ENCODE assay signal across 21 cellular contexts in the genomic region with DNA sequence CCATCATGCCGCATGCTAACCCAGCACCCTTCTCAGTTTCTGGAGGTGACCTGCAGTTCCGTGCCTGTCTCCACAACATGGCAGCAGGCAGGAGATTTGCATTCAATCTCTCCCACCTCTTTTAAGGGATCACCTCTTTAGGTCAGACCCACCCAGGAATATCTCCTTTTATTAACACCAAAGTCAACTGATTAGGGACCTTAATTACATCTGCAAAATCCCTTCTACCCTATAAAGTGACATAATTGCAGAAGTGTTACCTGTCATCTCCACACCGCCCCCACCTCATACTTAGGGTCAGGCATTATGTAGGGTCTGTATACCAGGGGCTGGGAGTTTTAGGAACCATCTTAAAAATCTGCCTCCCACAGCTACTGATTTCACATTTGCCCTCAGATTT.
DNase-seq lines count a peak whose midpoint lies in the region; ATAC-seq and TF ChIP-seq lines count a peak whose summit lies in the region.
"Had no signal": no experiment of that assay in that cellular context is flagged by ENCODE, and none has a peak within 500 bp of the region (broad histone marks: within the 10 kb centered on the region; RNA-seq: fewer than 3 reads in every experiment).

No MANE protein-coding gene starts in this region.

- H3K27ac Mint-ChIP-seq in activated naive CD4-positive, alpha-beta T cell treated with anti-CD3 and anti-CD28 coated beads, Interleukin-2, amount 50 U/mL, for 72 hours = peak overlapping the region; percentile 92
- H3K27ac Mint-ChIP-seq in natural killer cell treated with Interleukin-12 subunit alpha and Interleukin-12 subunit beta and Interleukin-15 and Interleukin-18, amount 100 ng/mL, for 72 hours = peak overlapping the region; percentile 90 to 92
- no peak overlapping the region for H3K27ac Mint-ChIP-seq in progenitor cell of endocrine pancreas

- 100% methylated on average over 3 of the region's 3 CpGs for WGBS in right cardiac atrium

- H3K27me3 ChIP-seq in right cardiac atrium (ENCODE audit: control insufficient read depth, insufficient read depth) = no peaks in the 10 kb centered on the region
- H3K27me3 ChIP-seq: cardiac muscle cell, dorsolateral prefrontal cortex had no signal

- H3K4me3 ChIP-seq in HEK293 (ENCODE audit: low read depth, low read length) (no peak overlapping the region), right cardiac atrium (ENCODE audit: low read length) (no peak overlapping the region)
- H3K4me3 ChIP-seq: cardiac muscle cell, dorsolateral prefrontal cortex, GM23248, lung, thoracic aorta had no signal

- CTCF ChIA-PET in HEK293 (lab: Yijun Ruan, JAX) = interaction anchor here (0.7 to 1.5 kb wide), 4 partner anchors 9 to 19 kb away, joined by 3 to 6 read pairs (median 3); no protein-coding TSS in a partner anchor

- H3K9me3 ChIP-seq in HEK293 (ENCODE audit: control insufficient read depth, insufficient read depth, low read depth, low read length) = no peaks in the 10 kb centered on the region
- H3K9me3 ChIP-seq in right cardiac atrium (ENCODE audit: control insufficient read depth, low read length) = no peaks in the 10 kb centered on the region
- H3K9me3 ChIP-seq: thoracic aorta had no signal

- H3K9me3 Mint-ChIP-seq in activated T-cell treated with anti-CD3 and anti-CD28 coated beads, Interleukin-2, amount 50 U/mL, for 4 hours = peaks cover 2% of the 10 kb centered on the region
- H3K9me3 Mint-ChIP-seq in activated naive CD4-positive, alpha-beta T cell treated with anti-CD3 and anti-CD28 coated beads, Interleukin-2, amount 50 U/mL, for 72 hours = no peaks in the 10 kb centered on the region
- H3K9me3 Mint-ChIP-seq in natural killer cell treated with Interleukin-12 subunit alpha and Interleukin-12 subunit beta and Interleukin-15 and Interleukin-18, amount 100 ng/mL, for 72 hours = no peaks in the 10 kb centered on the region
- H3K9me3 Mint-ChIP-seq in progenitor cell of endocrine pancreas (ENCODE audit: low read depth) = no peaks in the 10 kb centered on the region

- H3K4me3 Mint-ChIP-seq in activated T-cell treated with anti-CD3 and anti-CD28 coated beads, Interleukin-2, amount 50 U/mL, for 4 hours = peak overlapping the region; percentile 45
- H3K4me3 Mint-ChIP-seq in natural killer cell treated with Interleukin-12 subunit alpha and Interleukin-12 subunit beta and Interleukin-15 and Interleukin-18, amount 100 ng/mL, for 72 hours = peak overlapping the region; percentile 66
- H3K4me3 Mint-ChIP-seq in progenitor cell of endocrine pancreas (ENCODE audit: low read depth) = no peak overlapping the region
- H3K4me3 Mint-ChIP-seq: activated CD4-positive, alpha-beta T cell treated with anti-CD3 and anti-CD28 coated beads, Interleukin-2, amount 10 ng/mL, durations not matched to agents 7 days and 5 days had no signal

- no peaks in the 10 kb centered on the region for H3K27me3 Mint-ChIP-seq in activated T-cell treated with anti-CD3 and anti-CD28 coated beads, Interleukin-2, amount 50 U/mL, for 4 hours (ENCODE audit: low read depth)
- no peaks in the 10 kb centered on the region for H3K27me3 Mint-ChIP-seq in natural killer cell treated with Interleukin-12 subunit alpha and Interleukin-12 subunit beta and Interleukin-15 and Interleukin-18, amount 100 ng/mL, for 72 hours
- no peaks in the 10 kb centered on the region for H3K27me3 Mint-ChIP-seq in progenitor cell of endocrine pancreas
- H3K27me3 Mint-ChIP-seq: activated CD4-positive, alpha-beta T cell treated with anti-CD3 and anti-CD28 coated beads, Interleukin-2, amount 10 ng/mL, durations not matched to agents 7 days and 5 days had no signal

- peaks cover 47% of the 10 kb centered on the region for H3K4me1 Mint-ChIP-seq in activated T-cell treated with anti-CD3 and anti-CD28 coated beads, Interleukin-2, amount 50 U/mL, for 4 hours (ENCODE audit: low read depth)
- H3K4me1 Mint-ChIP-seq in natural killer cell treated with Interleukin-12 subunit alpha and Interleukin-12 subunit beta and Interleukin-15 and Interleukin-18, amount 100 ng/mL, for 72 hours (ENCODE audit: low read depth in 2 of 2) = peaks cover 41 to 49% of the 10 kb centered on the region in 2 donors
- peaks cover 27% of the 10 kb centered on the region for H3K4me1 Mint-ChIP-seq in progenitor cell of endocrine pancreas (ENCODE audit: low read depth)

- TF ChIP-seq CTCF in HEK293 (tag by site-specific recombination; IDR thresholded peaks at IDR 0.05) (no peak), progenitor cell of endocrine pancreas (IDR thresholded peaks at IDR 0.05; ENCODE audit: unreplicated experiment) (no peak)

- intact Hi-C loops in right cardiac atrium (cut with DNase I) = no loop called here

- H3K4me1 ChIP-seq in HEK293 (ENCODE audit: control insufficient read depth, insufficient read depth, low read length) (peaks cover 16% of the 10 kb centered on the region), right cardiac atrium (ENCODE audit: control insufficient read depth, insufficient read depth, low read length) (peaks cover 2% of the 10 kb centered on the region)

- POLR2A ChIA-PET in HEK293 (lab: Yijun Ruan, JAX) = interaction anchor here (1.3 kb wide), 1 partner anchor 15 kb away, joined by 3 read pairs; no protein-coding TSS in a partner anchor

- DNase-seq in activated T-cell treated with anti-CD3 and anti-CD28 coated beads, Interleukin-2, amount 50 U/mL, for 4 hours = no peak
- no peak for DNase-seq in activated T-cell treated with anti-CD3 and anti-CD28 coated beads, Interleukin-2, amount 50 U/mL, for 1 hour
- no peak for DNase-seq in activated naive CD4-positive, alpha-beta T cell treated with anti-CD3 and anti-CD28 coated beads, Interleukin-2, amount 50 U/mL, for 72 hours (ENCODE audit: low spot score in 2 of 2)
- no peak for DNase-seq in natural killer cell treated with Interleukin-12 subunit alpha and Interleukin-12 subunit beta and Interleukin-15 and Interleukin-18, amount 100 ng/mL, for 72 hours (ENCODE audit: low spot score)
- no peak for DNase-seq in progenitor cell of endocrine pancreas (ENCODE audit: low spot score, unreplicated experiment)
- no peak for DNase-seq in glomerular visceral epithelial cell (ENCODE audit: extremely low spot score)
- no peak for DNase-seq in right cardiac atrium
- DNase-seq: activated CD4-positive, alpha-beta T cell treated with anti-CD3 and anti-CD28 coated beads, Interleukin-2, amount 10 ng/mL, durations not matched to agents 7 days and 5 days; C1 segment of cervical spinal cord; dorsolateral prefrontal cortex; foreskin melanocyte; GDM1; GM23248; kidney; NCI-H1436 treated with DMSO at 0.1 percent for 48 hours; NCI-H524 treated with DMSO at 0.1 percent for 48 hours had no signal

- H3K36me3 ChIP-seq in HEK293 (ENCODE audit: control insufficient read depth in 2 of 2, insufficient read depth in 1 of 2, low read length in 2 of 2) = no peaks in the 10 kb centered on the region
- H3K36me3 ChIP-seq: cardiac muscle cell, thoracic aorta had no signal

- H3K36me3 Mint-ChIP-seq in activated T-cell treated with anti-CD3 and anti-CD28 coated beads, Interleukin-2, amount 50 U/mL, for 4 hours (ENCODE audit: insufficient read depth) = peaks cover 1% of the 10 kb centered on the region
- H3K36me3 Mint-ChIP-seq in activated naive CD4-positive, alpha-beta T cell treated with anti-CD3 and anti-CD28 coated beads, Interleukin-2, amount 50 U/mL, for 72 hours = peaks cover 0 to 16% of the 10 kb centered on the region in 2 donors
- H3K36me3 Mint-ChIP-seq in natural killer cell treated with Interleukin-12 subunit alpha and Interleukin-12 subunit beta and Interleukin-15 and Interleukin-18, amount 100 ng/mL, for 72 hours = no peaks in the 10 kb centered on the region
- H3K36me3 Mint-ChIP-seq in progenitor cell of endocrine pancreas (ENCODE audit: insufficient read depth) = peaks cover 8% of the 10 kb centered on the region

- no peak for ATAC-seq in activated T-cell treated with anti-CD3 and anti-CD28 coated beads, Interleukin-2, amount 50 U/mL, for 4 hours
- ATAC-seq in activated naive CD4-positive, alpha-beta T cell treated with anti-CD3 and anti-CD28 coated beads, Interleukin-2, amount 50 U/mL, for 72 hours = no peak
- ATAC-seq in natural killer cell treated with Interleukin-12 subunit alpha and Interleukin-12 subunit beta and Interleukin-15 and Interleukin-18, amount 100 ng/mL, for 72 hours = no peak
- no peak for ATAC-seq in right cardiac atrium

- no peak overlapping the region for H3K27ac ChIP-seq in HEK293 (ENCODE audit: extremely low read depth, low read depth, low read length)
- no peak overlapping the region for H3K27ac ChIP-seq in right cardiac atrium (ENCODE audit: low read length)
- H3K27ac ChIP-seq: cardiac muscle cell, dorsolateral prefrontal cortex, GM23248, RWPE1, thoracic aorta had no signal

TF ChIP-seq in HEK293, 187 proteins besides CTCF, POLR2A, EP300 and RAD21:
- TF ChIP-seq, protein P1, sequence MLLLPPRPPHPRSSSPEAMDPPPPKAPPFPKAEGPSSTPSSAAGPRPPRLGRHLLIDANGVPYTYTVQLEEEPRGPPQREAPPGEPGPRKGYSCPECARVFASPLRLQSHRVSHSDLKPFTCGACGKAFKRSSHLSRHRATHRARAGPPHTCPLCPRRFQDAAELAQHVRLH (tag by site-specific recombination; IDR thresholded peaks at IDR 0.05) = peak; percentile 29; the same call in 1 of the 2 replicates
- TF ChIP-seq ZNF785 (tag by site-specific recombination; IDR thresholded peaks at IDR 0.05) (no peak), ZNF221 (tag by site-specific recombination; IDR thresholded peaks at IDR 0.05; ENCODE audit: borderline replicate concordance) (no peak), ZNF10 (tag by site-specific recombination; IDR thresholded peaks at IDR 0.05) (peak; percentile 69; the same call in 1 of the 2 replicates), TRIM28 (IDR thresholded peaks at IDR 0.05; ENCODE audit: borderline replicate concordance, low read length) (peak; percentile 65; the same call in 1 of the 2 replicates), WT1 (tag by site-specific recombination; IDR thresholded peaks at IDR 0.05) (no peak), GFI1B (tag by site-specific recombination; IDR thresholded peaks at IDR 0.05) (no peak), ZNF621 (tag by site-specific recombination; IDR thresholded peaks at IDR 0.05) (no peak), SETDB1 (IDR thresholded peaks at IDR 0.05; ENCODE audit: insufficient read length, low read length) (peak; percentile 88)
